2 cellular contexts compared by ENCODE assay signal in genomic region chr12:12357697-12358476, GRCh38.
A peak's percentile ranks its signal among the peaks of the same experiment; 100 is the strongest.
TF ChIP-seq lines count a peak whose summit lies in the region.

No MANE protein-coding gene starts in this region.

TF ChIP-seq in GM12878, 131 proteins besides CTCF, POLR2A, EP300 and RAD21 (continues in another document):
- peak; percentile 68; the same call in 1 of the 2 replicates for TF ChIP-seq ZNF687 (IDR thresholded peaks at IDR 0.05)
- 0 out of 4 replicates have a peak, but pooled peaks of 1 of the 2 experiments have one; percentile 4 for TF ChIP-seq BHLHE40 (IDR thresholded peaks at IDR 0.05; ENCODE audit: borderline replicate concordance in 1 of 2, low read depth in 2 of 2, low read length in 1 of 2)
- TF ChIP-seq EGR1 (IDR thresholded peaks at IDR 0.05; ENCODE audit: borderline replicate concordance in 1 of 2, low read depth in 2 of 2, low read length in 2 of 2) = 0 out of 3 replicates have a peak, but pooled peaks of 1 of the 2 experiments have one; percentile 17
- TF ChIP-seq NR2F1 (conservative IDR thresholded peaks at IDR 0.05) = no peak
- no peak for TF ChIP-seq TCF3 (IDR thresholded peaks at IDR 0.05; ENCODE audit: borderline replicate concordance, insufficient read depth, low read depth, low read length)
- TF ChIP-seq ATF7 (IDR thresholded peaks at IDR 0.05; ENCODE audit: low read depth) = 0 out of 2 replicates have a peak, but pooled peaks have one; percentile 19
- 0 out of 2 replicates have a peak, but pooled peaks have one; percentile 16 for TF ChIP-seq FOXM1 (IDR thresholded peaks at IDR 0.05; ENCODE audit: low read depth, low read length)
- peak; percentile 39; the same call in 1 of the 2 replicates for TF ChIP-seq RELB (IDR thresholded peaks at IDR 0.05; ENCODE audit: low read depth)
- no peak for TF ChIP-seq POLR2AphosphoS5 (IDR thresholded peaks at IDR 0.05; ENCODE audit: low read length)
- TF ChIP-seq BCLAF1 (IDR thresholded peaks at IDR 0.05) = no peak
- TF ChIP-seq MTA2 (IDR thresholded peaks at IDR 0.05; ENCODE audit: low read depth) = peak; percentile 14; the same call in 1 of the 2 replicates
- TF ChIP-seq IRF5 (IDR thresholded peaks at IDR 0.05; ENCODE audit: borderline replicate concordance) = no peak
- TF ChIP-seq ZNF384 (IDR thresholded peaks at IDR 0.05; ENCODE audit: borderline replicate concordance, low read depth, low read length) = 0 out of 2 replicates have a peak, but pooled peaks have one; percentile 10
- 0 out of 2 replicates have a peak, but pooled peaks have one; percentile 4 for TF ChIP-seq SMC3 (IDR thresholded peaks at IDR 0.05; ENCODE audit: borderline replicate concordance, low read length)
- TF ChIP-seq LARP7 (IDR thresholded peaks at IDR 0.05) = 0 out of 2 replicates have a peak, but pooled peaks have one; percentile 43
- TF ChIP-seq SIN3A (IDR thresholded peaks at IDR 0.05; ENCODE audit: low read depth, low read length) = 0 out of 2 replicates have a peak, but pooled peaks have one; percentile 10

TF ChIP-seq in liver, 16 proteins besides CTCF, POLR2A, EP300 and RAD21 (continued from another document):
- TF ChIP-seq NR2F2 (IDR thresholded peaks at IDR 0.05) = no peak
- TF ChIP-seq TAF1 (conservative IDR thresholded peaks at IDR 0.05) = no peak
- TF ChIP-seq HNF4G (IDR thresholded peaks at IDR 0.05) = no peak
- TF ChIP-seq HNF4A (conservative IDR thresholded peaks at IDR 0.05) = no peak
- TF ChIP-seq MAX (IDR thresholded peaks at IDR 0.05) = no peak
- TF ChIP-seq RXRA (IDR thresholded peaks at IDR 0.05) = no peak
- no peak for TF ChIP-seq REST (IDR thresholded peaks at IDR 0.05)
- no peak for TF ChIP-seq ATF3 (IDR thresholded peaks at IDR 0.05)
- no peak for TF ChIP-seq FOXA2 (IDR thresholded peaks at IDR 0.05)
